ENCODE assay signal across 11 cellular contexts in genomic region chr9:109914280-109915027, GRCh38.
A peak's percentile ranks its signal among the peaks of the same experiment; 100 is the strongest.
DNase-seq lines count a peak whose midpoint lies in the region; ATAC-seq and TF ChIP-seq lines count a peak whose summit lies in the region.
"Had no signal": no experiment of that assay in that cellular context is flagged by ENCODE, and none has a peak within 500 bp of the region (broad histone marks: within the 10 kb centered on the region; RNA-seq: fewer than 3 reads in every experiment).

No MANE protein-coding gene starts in this region.

- intact Hi-C loops in body of pancreas (cut with DNase I) (no loop called here), natural killer cell (cut with micrococcal nuclease) (no loop called here)
- intact Hi-C loops in activated CD8-positive, alpha-beta T cell treated with anti-CD3 and anti-CD28 coated beads for 36 hours (cut with micrococcal nuclease), result no loop called here

- H3K27ac Mint-ChIP-seq in natural killer cell, result no peak overlapping the region
- H3K27ac Mint-ChIP-seq in activated CD8-positive, alpha-beta T cell treated with anti-CD3 and anti-CD28 coated beads for 36 hours, result no peak overlapping the region
- H3K27ac Mint-ChIP-seq: activated naive CD4-positive, alpha-beta T cell treated with anti-CD3 and anti-CD28 coated beads, Interleukin-2, amount 50 U/mL, for 24 hours had no signal

- no peaks in the 10 kb centered on the region for H3K36me3 Mint-ChIP-seq in natural killer cell
- H3K36me3 Mint-ChIP-seq in activated CD8-positive, alpha-beta T cell treated with anti-CD3 and anti-CD28 coated beads for 36 hours (ENCODE audit: low read depth), result no peaks in the 10 kb centered on the region
- H3K36me3 Mint-ChIP-seq: activated naive CD4-positive, alpha-beta T cell treated with anti-CD3 and anti-CD28 coated beads, Interleukin-2, amount 50 U/mL, for 24 hours had no signal

- WGBS in body of pancreas, 2 donors, result 77 to 83% methylated on average over 4 of the region's 4 CpGs

- H3K4me3 ChIP-seq in AG09309 (ENCODE audit: control insufficient read depth, low read depth, low read length), result no peak overlapping the region
- H3K4me3 ChIP-seq in body of pancreas, result no peak overlapping the region
- H3K4me3 ChIP-seq: skin epidermis had no signal

- POLR2A ChIA-PET in activated CD8-positive, alpha-beta T cell treated with anti-CD3 and anti-CD28 coated beads for 36 hours (lab: Charles Lee), result interaction anchor here (1.1 kb wide), 1 partner anchor 7 kb away, joined by 3 read pairs; no protein-coding TSS in a partner anchor

- no peak for TF ChIP-seq CTCF in AG09309 (IDR thresholded peaks at IDR 0.05; ENCODE audit: control insufficient read depth, insufficient read depth, low read depth, low read length, missing control alignments)
- TF ChIP-seq CTCF in body of pancreas (IDR thresholded peaks at IDR 0.05), result no peak
- no peak for TF ChIP-seq CTCF in natural killer cell (IDR thresholded peaks at IDR 0.05)
- no peak for TF ChIP-seq CTCF in activated CD8-positive, alpha-beta T cell treated with anti-CD3 and anti-CD28 coated beads for 36 hours (IDR thresholded peaks at IDR 0.05)

- no peaks in the 10 kb centered on the region for H3K36me3 ChIP-seq in body of pancreas (replicated peaks in 1 of 2; ENCODE audit: insufficient read depth in 1 of 2, low read depth in 2 of 2)

- no peaks in the 10 kb centered on the region for H3K27me3 Mint-ChIP-seq in natural killer cell (ENCODE audit: low read depth in 2 of 2)
- peaks cover 4% of the 10 kb centered on the region for H3K27me3 Mint-ChIP-seq in activated CD8-positive, alpha-beta T cell treated with anti-CD3 and anti-CD28 coated beads for 36 hours
- H3K27me3 Mint-ChIP-seq: activated naive CD4-positive, alpha-beta T cell treated with anti-CD3 and anti-CD28 coated beads, Interleukin-2, amount 50 U/mL, for 24 hours had no signal

- H3K4me3 Mint-ChIP-seq in natural killer cell, result no peak overlapping the region
- H3K4me3 Mint-ChIP-seq in activated CD8-positive, alpha-beta T cell treated with anti-CD3 and anti-CD28 coated beads for 36 hours, result no peak overlapping the region
- H3K4me3 Mint-ChIP-seq: activated naive CD4-positive, alpha-beta T cell treated with anti-CD3 and anti-CD28 coated beads, Interleukin-2, amount 50 U/mL, for 24 hours had no signal

- TF ChIP-seq POLR2A in body of pancreas (IDR thresholded peaks at IDR 0.05), result no peak

- H3K4me1 Mint-ChIP-seq in natural killer cell, result peaks cover 0 to 6% of the 10 kb centered on the region in 2 donors
- peaks cover 16% of the 10 kb centered on the region for H3K4me1 Mint-ChIP-seq in activated CD8-positive, alpha-beta T cell treated with anti-CD3 and anti-CD28 coated beads for 36 hours (ENCODE audit: low read depth)

- H3K27ac ChIP-seq in body of pancreas, result no peak overlapping the region

- ATAC-seq in GM19438 (IDR thresholded peaks at IDR 0.05; ENCODE audit: low read depth, unreplicated experiment) (peak; percentile 51), HG03139 (IDR thresholded peaks at IDR 0.05; ENCODE audit: unreplicated experiment) (peak; percentile 47), body of pancreas (no peak), natural killer cell (no peak)
- ATAC-seq in activated CD8-positive, alpha-beta T cell treated with anti-CD3 and anti-CD28 coated beads for 36 hours, result no peak

- CTCF ChIA-PET in activated CD8-positive, alpha-beta T cell treated with anti-CD3 and anti-CD28 coated beads for 36 hours (lab: Charles Lee), result interaction anchor here (1.1 kb wide), 1 partner anchor 11 kb away, joined by 3 read pairs; no protein-coding TSS in a partner anchor

- no peaks in the 10 kb centered on the region for H3K4me1 ChIP-seq in body of pancreas

- DNase-seq in AG09309 (ENCODE audit: low read depth), result peak; percentile 87
- peak; percentile 77 for DNase-seq in dedifferentiated amniotic fluid mesenchymal stem cell (ENCODE audit: extremely low spot score)
- DNase-seq in body of pancreas, result no peak
- DNase-seq in natural killer cell, result no peak
- no peak for DNase-seq in DMS79 treated with DMSO at 0.1 percent for 48 hours (lab: John Stamatoyannopoulos, UW)
- no peak for DNase-seq in activated CD8-positive, alpha-beta T cell treated with anti-CD3 and anti-CD28 coated beads for 36 hours
- DNase-seq: Right ventricle myocardium superior had no signal

- no peaks in the 10 kb centered on the region for H3K9me3 Mint-ChIP-seq in natural killer cell
- H3K9me3 Mint-ChIP-seq in activated CD8-positive, alpha-beta T cell treated with anti-CD3 and anti-CD28 coated beads for 36 hours, result no peaks in the 10 kb centered on the region
- H3K9me3 Mint-ChIP-seq: activated naive CD4-positive, alpha-beta T cell treated with anti-CD3 and anti-CD28 coated beads, Interleukin-2, amount 50 U/mL, for 24 hours had no signal

- no peaks in the 10 kb centered on the region for H3K27me3 ChIP-seq in body of pancreas

- H3K9me3 ChIP-seq in body of pancreas, result no peaks in the 10 kb centered on the region

Comparison
In these comparisons a context has a peak if more than half of its experiments do, and no peak if none do; other contexts are left out.
1. DNase-seq: peak in AG09309 (single experiment) and dedifferentiated amniotic fluid mesenchymal stem cell (single experiment); none in body of pancreas (0 of 4), natural killer cell (single experiment), DMS79 treated with DMSO at 0.1 percent for 48 hours (single experiment) and activated CD8-positive, alpha-beta T cell treated with anti-CD3 and anti-CD28 coated beads for 36 hours (single experiment).
2. ATAC-seq: peak in GM19438 (single experiment) and HG03139 (single experiment); none in body of pancreas (single experiment), natural killer cell (0 of 3) and activated CD8-positive, alpha-beta T cell treated with anti-CD3 and anti-CD28 coated beads for 36 hours (single experiment).